15 cellular contexts compared by ENCODE assay signal in the genomic region with DNA sequence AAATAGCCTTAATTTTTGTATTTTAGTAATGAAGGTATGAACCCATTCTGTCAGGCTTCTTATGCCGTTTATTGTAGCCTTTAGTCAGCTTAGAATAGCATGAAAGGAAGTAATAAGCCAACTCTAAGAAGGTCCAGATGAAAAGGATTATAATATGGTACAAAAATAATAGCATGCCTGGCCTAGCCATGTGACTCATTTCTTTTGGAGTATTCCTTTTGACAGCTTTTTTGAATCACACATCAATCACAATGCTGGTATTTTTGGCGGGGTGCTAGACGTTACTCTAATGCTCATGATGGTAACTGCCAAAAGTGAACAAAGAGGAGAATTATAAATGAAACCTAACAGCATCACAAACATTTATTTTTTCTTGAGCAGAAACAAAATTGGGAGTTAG. TPM values are rescaled to one million over a fixed set of nuclear protein-coding genes. Genes with fewer than 3 reads are reported as not detected.
DNase-seq lines count a peak whose midpoint lies in the region; ATAC-seq, FAIRE-seq and TF ChIP-seq lines count a peak whose summit lies in the region.
"Had no signal": no experiment of that assay in that cellular context is flagged by ENCODE, and none has a peak within 500 bp of the region (broad histone marks: within the 10 kb centered on the region; RNA-seq: fewer than 3 reads in every experiment).

No MANE protein-coding gene starts in this region.

- no peak for TF ChIP-seq RAD21 in HepG2 (CRISPR knock-in tag; IDR thresholded peaks at IDR 0.05)

- POLR2A ChIA-PET in HepG2 (lab: Yijun Ruan, JAX) = interaction anchor here (1.0 kb wide), 3 partner anchors 12 to 179 kb away, joined by 3 to 4 read pairs (median 3); no protein-coding TSS in a partner anchor

- 0 out of 2 replicates have a peak overlapping the region, but pooled peaks have one; percentile 25 for H3K9ac ChIP-seq in HepG2 (ENCODE audit: insufficient read depth, low read depth, low read length)

- WGBS in HepG2 (ENCODE audit: low lambda C conversion rate) = 94% methylated on average over 3 of the region's 3 CpGs
- WGBS in right lobe of liver (ENCODE audit: insufficient coverage, low coverage, low lambda C conversion rate, missing lambda C conversion rate) = 67% methylated on average over 3 of the region's 3 CpGs

- TF ChIP-seq EP300 in HepG2 (IDR thresholded peaks at IDR 0.05; ENCODE audit: low read depth in 2 of 2, low read length in 2 of 2) = no peak
- TF ChIP-seq EP300 in HepG2 (CRISPR knock-in tag; IDR thresholded peaks at IDR 0.05; ENCODE audit: borderline replicate concordance) = no peak

- H3K27me3 ChIP-seq in HepG2 (ENCODE audit: control insufficient read depth in 1 of 2, insufficient read depth in 2 of 2, low read length in 2 of 2) = no peaks in the 10 kb centered on the region
- H3K27me3 ChIP-seq in right lobe of liver = no peaks in the 10 kb centered on the region
- H3K27me3 ChIP-seq: esophagus squamous epithelium, tibial nerve had no signal

- intact Hi-C loops in HepG2 (cut with micrococcal nuclease; ENCODE audit: unreplicated experiment) = loop anchor here (5.0 kb wide), 1 partner anchor 72 kb away; no protein-coding TSS in a partner anchor
- intact Hi-C loops in right lobe of liver (cut with DNase I) = no loop called here

- ATAC-seq in HepG2 = no peak
- ATAC-seq in right lobe of liver = no peak
- ATAC-seq in HG03354 (IDR thresholded peaks at IDR 0.05; ENCODE audit: poor library complexity, severe bottlenecking, unreplicated experiment) = no peak
- ATAC-seq in HG02938 (IDR thresholded peaks at IDR 0.05; ENCODE audit: unreplicated experiment) = no peak
- ATAC-seq: activated CD8-positive, alpha-beta T cell treated with anti-CD3 and anti-CD28 coated beads, Interleukin-2, amount 10 ng/mL, durations not matched to agents 7 days and 5 days; HCT116; natural killer cell treated with Interleukin-12 subunit alpha and Interleukin-12 subunit beta and Interleukin-15 and Interleukin-18, amount 100 ng/mL, for 72 hours had no signal

- TF ChIP-seq CTCF in HepG2 (CRISPR knock-in tag; IDR thresholded peaks at IDR 0.05) (no peak), right lobe of liver (IDR thresholded peaks at IDR 0.05) (no peak), coronary artery (IDR thresholded peaks at IDR 0.05) (no peak)

- peaks cover 88% of the 10 kb centered on the region for H3K4me1 ChIP-seq in HepG2 (ENCODE audit: insufficient read depth, low read length)
- no peaks in the 10 kb centered on the region for H3K4me1 ChIP-seq in right lobe of liver

- H3K4me3 ChIP-seq in HepG2 (replicated peaks in 1 of 3; ENCODE audit: insufficient read depth in 1 of 3, low read depth in 2 of 3, low read length in 3 of 3) (peak overlapping the region in 1 of 3 experiments; percentile 8; a peak in 1 of 6 replicates), right lobe of liver (no peak overlapping the region), coronary artery (no peak overlapping the region)
- H3K4me3 ChIP-seq: esophagus squamous epithelium, lung, tibial nerve had no signal

- peak overlapping the region; percentile 56 for H3K27ac ChIP-seq in HepG2 (ENCODE audit: extremely low read length, insufficient read depth, low read length)
- no peak overlapping the region for H3K27ac ChIP-seq in right lobe of liver
- peak overlapping the region; percentile 46 to 61 for H3K27ac ChIP-seq in coronary artery

- CTCF ChIA-PET in HepG2 (lab: Yijun Ruan, JAX; ENCODE audit: low intra/inter-chr PET ratio, low total read pairs) = no interaction called here

- FAIRE-seq in HepG2 (lab: Jason Lieb, UNC) = no peak

- in situ Hi-C loops in HepG2 (cut with HindIII; ENCODE audit: extremely low pct_ligation_motif_present, low pct_unique_long_range_greater_than_20kb) = no loop called here

- H3K9me3 ChIP-seq in HepG2 (ENCODE audit: low read length) (no peaks in the 10 kb centered on the region), right lobe of liver (no peaks in the 10 kb centered on the region)
- H3K9me3 ChIP-seq: esophagus squamous epithelium, tibial nerve had no signal

- DNase-seq in HepG2 (ENCODE audit: low spot score) (no peak), right lobe of liver (no peak), coronary artery (ENCODE audit: low spot score) (no peak), myocyte (ENCODE audit: low read depth) (peak; percentile 30), A172 (ENCODE audit: low spot score) (no peak), AG20443 (ENCODE audit: low spot score) (no peak)
- DNase-seq: activated CD8-positive, alpha-beta T cell treated with anti-CD3 and anti-CD28 coated beads, Interleukin-2, amount 10 ng/mL, durations not matched to agents 7 days and 5 days; esophagus squamous epithelium; NCI-H1092 had no signal

- H3K4me2 ChIP-seq in HepG2 (ENCODE audit: low read depth, low read length) = peak overlapping the region; percentile 64; the same call in 1 of the 2 replicates

- BruUV-seq in HepG2 (replicated peaks; lab: Mats Ljungman, UMichigan) = TSS peak; percentile 14

- TF ChIP-seq POLR2A in HepG2 (IDR thresholded peaks at IDR 0.05; ENCODE audit: insufficient read depth in 1 of 2, low read depth in 2 of 2, low read length in 2 of 2) (no peak), right lobe of liver (IDR thresholded peaks at IDR 0.05) (no peak)

- H2AFZ ChIP-seq in HepG2 (ENCODE audit: low read length) = no peak overlapping the region

- H3K79me2 ChIP-seq in HepG2 (ENCODE audit: insufficient read depth, low read length) = peaks cover 90% of the 10 kb centered on the region

- H4K20me1 ChIP-seq in HepG2 (ENCODE audit: insufficient read depth, low read length) = peaks cover 19% of the 10 kb centered on the region

- H3K36me3 ChIP-seq in HepG2 (replicated peaks in 1 of 2; ENCODE audit: control insufficient read depth in 1 of 2, insufficient read depth in 2 of 2, low read length in 2 of 2) = peaks cover 1 to 11% of the 10 kb centered on the region in 2 experiments; a peak in 3 of 5 replicates
- no peaks in the 10 kb centered on the region for H3K36me3 ChIP-seq in right lobe of liver
- H3K36me3 ChIP-seq: esophagus squamous epithelium, tibial nerve had no signal

TF ChIP-seq in HepG2, 621 proteins besides CTCF, POLR2A, EP300 and RAD21 (continues in another document):
- TF ChIP-seq SOX6 (IDR thresholded peaks at IDR 0.05) (no peak), SOX6 (CRISPR knock-in tag; IDR thresholded peaks at IDR 0.05) (peak; percentile 12; the same call in 1 of the 2 replicates), ZNF557 (CRISPR knock-in tag; IDR thresholded peaks at IDR 0.05) (no peak), ZNF496 (CRISPR knock-in tag; IDR thresholded peaks at IDR 0.05; ENCODE audit: insufficient replicate concordance) (no peak), ATF1 (CRISPR knock-in tag; IDR thresholded peaks at IDR 0.05) (peak; percentile 20; the same call in 1 of the 2 replicates), SNRNP70 (IDR thresholded peaks at IDR 0.05; ENCODE audit: low read depth, low read length) (no peak), MTA3 (CRISPR knock-in tag; IDR thresholded peaks at IDR 0.05) (no peak)
- TF ChIP-seq, protein P1, sequence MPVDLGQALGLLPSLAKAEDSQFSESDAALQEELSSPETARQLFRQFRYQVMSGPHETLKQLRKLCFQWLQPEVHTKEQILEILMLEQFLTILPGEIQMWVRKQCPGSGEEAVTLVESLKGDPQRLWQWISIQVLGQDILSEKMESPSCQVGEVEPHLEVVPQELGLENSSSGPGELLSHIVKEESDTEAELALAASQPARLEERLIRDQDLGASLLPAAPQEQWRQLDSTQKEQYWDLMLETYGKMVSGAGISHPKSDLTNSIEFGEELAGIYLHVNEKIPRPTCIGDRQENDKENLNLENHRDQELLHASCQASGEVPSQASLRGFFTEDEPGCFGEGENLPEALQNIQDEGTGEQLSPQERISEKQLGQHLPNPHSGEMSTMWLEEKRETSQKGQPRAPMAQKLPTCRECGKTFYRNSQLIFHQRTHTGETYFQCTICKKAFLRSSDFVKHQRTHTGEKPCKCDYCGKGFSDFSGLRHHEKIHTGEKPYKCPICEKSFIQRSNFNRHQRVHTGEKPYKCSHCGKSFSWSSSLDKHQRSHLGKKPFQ (CRISPR knock-in tag; IDR thresholded peaks at IDR 0.05; ENCODE audit: insufficient replicate concordance) = no peak

RNA-seq across cellular contexts. Expression of a gene that starts 19.9 kb away (rescaled TPM):
- total RNA-seq in HepG2 (2016; rRNA removed; fragmentation: Illumina TruSeq; extraction: Trizol) = 63.2 and 66.5 TPM in 2 replicates
- 6.8 and 8.5 TPM in 2 replicates for total RNA-seq in HepG2 (2016; cell fraction: cytosol; rRNA removed; fragmentation: Illumina TruSeq; extraction: Trizol; ENCODE audit: low read depth)
- total RNA-seq in HepG2 (2016; cell fraction: insoluble cytoplasmic fraction; rRNA removed; fragmentation: Illumina TruSeq; extraction: Trizol) = 60.0 and 65.7 TPM in 2 replicates
- 25.0 and 25.7 TPM in 2 replicates for total RNA-seq in HepG2 (2016; cell fraction: membrane; rRNA removed; fragmentation: Illumina TruSeq; extraction: Trizol)
- 76.2 and 83.3 TPM in 2 replicates for total RNA-seq in HepG2 (2016; cell fraction: nucleus; rRNA removed; fragmentation: Illumina TruSeq; extraction: Trizol)
- 62.5 and 67.7 TPM in 2 replicates for polyA plus RNA-seq in HepG2 (2011; rRNA removed)
- polyA plus RNA-seq in HepG2 (2011; cell fraction: cytosol; rRNA removed) = 20.3 and 32.4 TPM in 2 replicates
- polyA plus RNA-seq in HepG2 (2011; cell fraction: nucleus; rRNA removed) = 78.2 and 99.5 TPM in 2 replicates
- 73.3 and 86.5 TPM in 2 replicates for polyA plus RNA-seq in HepG2 (2012)
- polyA plus RNA-seq in HepG2 (2016; cell fraction: cytosol; fragmentation: Illumina TruSeq; extraction: Trizol; ENCODE audit: low read depth) = 1.7 and 2.1 TPM in 2 replicates
- 66.8 and 70.0 TPM in 2 replicates for polyA plus RNA-seq in HepG2 (2016; cell fraction: insoluble cytoplasmic fraction; fragmentation: Illumina TruSeq; extraction: Trizol; ENCODE audit: low read depth)
- 9.7 and 11.9 TPM in 2 replicates for polyA plus RNA-seq in HepG2 (2016; cell fraction: membrane; fragmentation: Illumina TruSeq; extraction: Trizol; ENCODE audit: low read depth)
- polyA plus RNA-seq in HepG2 (2016; cell fraction: nucleus; fragmentation: Illumina TruSeq; extraction: Trizol; ENCODE audit: insufficient read depth, low read depth) = 139 and 144 TPM in 2 replicates
- polyA minus RNA-seq in HepG2 (2011; rRNA and poly(A)+ RNA removed; ENCODE audit: low replicate concordance) = 4.2 and 30.7 TPM in 2 replicates
- 43.7 and 45.2 TPM in 2 replicates for polyA minus RNA-seq in HepG2 (2011; cell fraction: cytosol; rRNA and poly(A)+ RNA removed)
- 160 and 184 TPM in 2 replicates for polyA minus RNA-seq in HepG2 (2011; cell fraction: nucleus; rRNA and poly(A)+ RNA removed)
- total RNA-seq in right lobe of liver = 10 to 100 TPM in 2 of 6 experiments, 1 to 10 TPM in 4; 3.5 to 12.1 (median 7.1) TPM
- total RNA-seq in myocyte = 6.9 and 7.0 TPM in 2 replicates
- 9.3 TPM for polyA plus RNA-seq in myocyte (2012)
- total RNA-seq in A172 (2014; rRNA removed; shearing (Covaris generic)) = 25.6 and 37.5 TPM in 2 replicates

Comparison
In these comparisons a context has a peak if more than half of its experiments do, and no peak if none do; other contexts are left out.
1. H3K27ac ChIP-seq: peak in HepG2 (single experiment) and coronary artery (2 of 2); none in right lobe of liver (0 of 3).